ENCODE assay signal across 1 cellular context in genomic region chr14:95138876-95139275, GRCh38.
TF ChIP-seq lines count a peak whose summit lies in the region.

No MANE protein-coding gene starts in this region.

TF ChIP-seq in SK-N-SH treated with all-trans-retinoic acid at 6 μM for 48 hours, 23 proteins besides CTCF, POLR2A, EP300 and RAD21 (continued from another document):
- no peak for TF ChIP-seq TSHZ2 (CRISPR knock-in tag; IDR thresholded peaks at IDR 0.05)
- TF ChIP-seq ZNF565 (CRISPR knock-in tag; conservative IDR thresholded peaks at IDR 0.05; ENCODE audit: low read depth), result no peak
- no peak for TF ChIP-seq ESRRG (CRISPR knock-in tag; IDR thresholded peaks at IDR 0.05)
- no peak for TF ChIP-seq CSRNP3 (CRISPR knock-in tag; IDR thresholded peaks at IDR 0.05)
- no peak for TF ChIP-seq GLIS3 (CRISPR knock-in tag; IDR thresholded peaks at IDR 0.05)
- TF ChIP-seq PPARA (CRISPR knock-in tag; IDR thresholded peaks at IDR 0.05; ENCODE audit: borderline replicate concordance), result no peak
- TF ChIP-seq ZNF8 (CRISPR knock-in tag; IDR thresholded peaks at IDR 0.05), result no peak
- no peak for TF ChIP-seq ZC3H10 (CRISPR knock-in tag; IDR thresholded peaks at IDR 0.05)
- no peak for TF ChIP-seq CSDC2 (CRISPR knock-in tag; IDR thresholded peaks at IDR 0.05)
- TF ChIP-seq POU6F1 (CRISPR knock-in tag; IDR thresholded peaks at IDR 0.05; ENCODE audit: borderline replicate concordance, low read depth), result no peak
- no peak for TF ChIP-seq BACH2 (CRISPR knock-in tag; IDR thresholded peaks at IDR 0.05; ENCODE audit: borderline replicate concordance)
- TF ChIP-seq PATZ1 (CRISPR knock-in tag; IDR thresholded peaks at IDR 0.05; ENCODE audit: borderline replicate concordance), result no peak
- no peak for TF ChIP-seq ARNTL (CRISPR knock-in tag; IDR thresholded peaks at IDR 0.05; ENCODE audit: borderline replicate concordance, low read depth)
- no peak for TF ChIP-seq TCF4 (CRISPR knock-in tag; IDR thresholded peaks at IDR 0.05; ENCODE audit: borderline replicate concordance)
